In genomic region chr17:38868968-38869646, GRCh38 we compare ENCODE assay signal across 8 cellular contexts. TPM values are rescaled to one million over a fixed set of nuclear protein-coding genes. Genes with fewer than 3 reads are reported as not detected.
A peak's percentile ranks its signal among the peaks of the same experiment; 100 is the strongest.
DNase-seq lines count a peak whose midpoint lies in the region; ATAC-seq, FAIRE-seq and TF ChIP-seq lines count a peak whose summit lies in the region.

No MANE protein-coding gene starts in this region.

- H3K4me3 ChIP-seq in keratinocyte (ENCODE audit: control insufficient read depth in 2 of 3, extremely low read depth in 1 of 3, insufficient read depth in 2 of 3, low read depth in 1 of 3, low read length in 3 of 3) = peak overlapping the region; percentile 87 to 95 (median 87)

- TF ChIP-seq CTCF in keratinocyte (optimal IDR thresholded peaks at IDR 0.05 in 1 of 3, IDR thresholded peaks at IDR 0.05 in 1 of 3, conservative IDR thresholded peaks at IDR 0.05 in 1 of 3; ENCODE audit: extremely low read depth in 1 of 3, insufficient read depth in 2 of 3, low read length in 3 of 3) = peak in 2 of 3 experiments; percentile 26 to 35

- H3K27ac ChIP-seq in keratinocyte (ENCODE audit: control insufficient read depth, insufficient read depth, low read length) = peak overlapping the region; percentile 76

- H3K9me3 ChIP-seq in keratinocyte (ENCODE audit: control insufficient read depth, low read depth, low read length) = no peaks in the 10 kb centered on the region

- H3K9me1 ChIP-seq in keratinocyte (ENCODE audit: control insufficient read depth, extremely low read depth, insufficient read depth, low read length) = peaks cover 2% of the 10 kb centered on the region

- ATAC-seq in GM18868 (IDR thresholded peaks at IDR 0.05; ENCODE audit: unreplicated experiment) = peak; percentile 38
- ATAC-seq in HG03135 (IDR thresholded peaks at IDR 0.05; ENCODE audit: unreplicated experiment) = peak; percentile 34

- peak overlapping the region; percentile 92 for H3K4me2 ChIP-seq in keratinocyte (ENCODE audit: control insufficient read depth, extremely low read depth, insufficient read depth, low read depth, low read length)

- H3K9ac ChIP-seq in keratinocyte (ENCODE audit: control insufficient read depth, extremely low read depth, insufficient read depth, low read length) = peak overlapping the region; percentile 88

- no peaks in the 10 kb centered on the region for H3K27me3 ChIP-seq in keratinocyte (ENCODE audit: control insufficient read depth, extremely low read depth, insufficient read depth, low read length)

- DNase-seq in AG08395 (ENCODE audit: low spot score) (peak; percentile 69), NCI-H226 (peak; percentile 83), keratinocyte (ENCODE audit: low read depth, low spot score) (no peak)
- DNase-seq in activated CD4-positive, CD25-positive, alpha-beta regulatory T cell treated with anti-CD3 and anti-CD28 coated beads, Interleukin-2, amount 50 U/mL, for 16 hours (ENCODE audit: low read depth, low spot score) = peak; percentile 80
- peak; percentile 84 for DNase-seq in central memory CD4-positive, alpha-beta T cell
- peak; percentile 77 to 90 for DNase-seq in stimulated activated CD4-positive, alpha-beta T cell treated with anti-CD3 and anti-CD28 coated beads, Interleukin-15, amount 100 ng/mL, for 1 hour (ENCODE audit: low read depth in 1 of 2, low spot score in 1 of 2)

- peak overlapping the region; percentile 74 for H2AFZ ChIP-seq in keratinocyte (ENCODE audit: control insufficient read depth, low read length)

- H4K20me1 ChIP-seq in keratinocyte (ENCODE audit: control insufficient read depth, extremely low read depth, insufficient read depth, low read length) = peaks cover 22% of the 10 kb centered on the region

- H3K79me2 ChIP-seq in keratinocyte (ENCODE audit: control insufficient read depth, insufficient read depth, low read length) = peaks cover 41% of the 10 kb centered on the region

- peaks cover 47% of the 10 kb centered on the region for H3K4me1 ChIP-seq in keratinocyte (ENCODE audit: control insufficient read depth, extremely low read depth, insufficient read depth, low read length)

- FAIRE-seq in keratinocyte (lab: Jason Lieb, UNC) = no peak

- peaks cover 12 to 14% of the 10 kb centered on the region in 2 experiments for H3K36me3 ChIP-seq in keratinocyte (ENCODE audit: control insufficient read depth in 2 of 2, extremely low read depth in 1 of 2, insufficient read depth in 2 of 2, low read length in 2 of 2)

- dilution Hi-C loops in keratinocyte (cut with MboI; ENCODE audit: extremely low pct_ligation_motif_present, low sequenced_read_pairs) = no loop called here

RNA-seq across cellular contexts. Expression of gene LASP1, which starts 0.8 kb away (rescaled TPM):
- polyA plus RNA-seq in keratinocyte = 72.5 to 117 TPM (median 88.1 TPM) in 3 replicates
- polyA plus RNA-seq in keratinocyte (2011; ENCODE audit: low read depth) = 60.3 TPM
- polyA plus RNA-seq in keratinocyte (2011; cell fraction: cytosol; rRNA removed) = 84.7 and 110 TPM in 2 replicates
- 103 and 116 TPM in 2 replicates for polyA plus RNA-seq in keratinocyte (2011; cell fraction: nucleus; rRNA removed)
- polyA plus RNA-seq in keratinocyte (2012; ENCODE audit: low replicate concordance) = 51.4 and 174 TPM in 2 replicates
- 134 to 233 TPM (median 138 TPM) in 3 replicates for polyA minus RNA-seq in keratinocyte
- polyA minus RNA-seq in keratinocyte (2011; cell fraction: cytosol; rRNA and poly(A)+ RNA removed) = 335 TPM
- 76.9 and 90.5 TPM in 2 replicates for polyA minus RNA-seq in keratinocyte (2011; cell fraction: nucleus; rRNA and poly(A)+ RNA removed)

RNA-seq across cellular contexts. Expression of gene RPL23, which starts 15.6 kb away (rescaled TPM):
- 2,125 to 2,966 TPM (median 2,468 TPM) in 3 replicates for polyA plus RNA-seq in keratinocyte
- polyA plus RNA-seq in keratinocyte (2011; ENCODE audit: low read depth) = 7,440 TPM
- 2,699 and 3,057 TPM in 2 replicates for polyA plus RNA-seq in keratinocyte (2011; cell fraction: cytosol; rRNA removed)
- polyA plus RNA-seq in keratinocyte (2011; cell fraction: nucleus; rRNA removed) = 628 and 824 TPM in 2 replicates
- 2,108 and 3,125 TPM in 2 replicates for polyA plus RNA-seq in keratinocyte (2012; ENCODE audit: low replicate concordance)
- polyA minus RNA-seq in keratinocyte = 114 to 670 TPM (median 442 TPM) in 3 replicates
- polyA minus RNA-seq in keratinocyte (2011; cell fraction: cytosol; rRNA and poly(A)+ RNA removed) = 311 TPM
- 76.0 and 133 TPM in 2 replicates for polyA minus RNA-seq in keratinocyte (2011; cell fraction: nucleus; rRNA and poly(A)+ RNA removed)

RNA-seq across cellular contexts. Expression of gene CWC25, which starts 44.0 kb away (rescaled TPM):
- 12.7 to 15.3 TPM (median 14.9 TPM) in 3 replicates for polyA plus RNA-seq in keratinocyte
- 53.7 TPM for polyA plus RNA-seq in keratinocyte (2011; ENCODE audit: low read depth)
- 8.1 and 10.5 TPM in 2 replicates for polyA plus RNA-seq in keratinocyte (2011; cell fraction: cytosol; rRNA removed)
- 40.1 and 44.1 TPM in 2 replicates for polyA plus RNA-seq in keratinocyte (2011; cell fraction: nucleus; rRNA removed)
- 11.6 and 36.1 TPM in 2 replicates for polyA plus RNA-seq in keratinocyte (2012; ENCODE audit: low replicate concordance)
- polyA minus RNA-seq in keratinocyte = 5.4 to 8.3 TPM (median 7.5 TPM) in 3 replicates
- 5.9 TPM for polyA minus RNA-seq in keratinocyte (2011; cell fraction: cytosol; rRNA and poly(A)+ RNA removed)
- 6.0 and 11.3 TPM in 2 replicates for polyA minus RNA-seq in keratinocyte (2011; cell fraction: nucleus; rRNA and poly(A)+ RNA removed)
